Comparison of ENCODE assay signal across 18 cellular contexts in genomic region chr5:172142709-172143215, GRCh38. TPM values are rescaled to one million over a fixed set of nuclear protein-coding genes. Genes with fewer than 3 reads are reported as not detected.
DNase-seq lines count a peak whose midpoint lies in the region; ATAC-seq and TF ChIP-seq lines count a peak whose summit lies in the region.
"Had no signal": no experiment of that assay in that cellular context is flagged by ENCODE, and none has a peak within 500 bp of the region (broad histone marks: within the 10 kb centered on the region; RNA-seq: fewer than 3 reads in every experiment).

No MANE protein-coding gene starts in this region.

- H3K4me1 ChIP-seq in Caco-2 = peaks cover 57% of the 10 kb centered on the region

- H3K27me3 ChIP-seq in Caco-2 (replicated peaks; ENCODE audit: control insufficient read depth, insufficient read depth, low read length) = no peaks in the 10 kb centered on the region
- H3K27me3 ChIP-seq: heart right ventricle had no signal

- ATAC-seq in natural killer cell treated with Interleukin-12 subunit alpha and Interleukin-12 subunit beta and Interleukin-15 and Interleukin-18, amount 100 ng/mL, for 72 hours = peak in 1 of 2 donors; percentile 32
- ATAC-seq: activated T-cell treated with anti-CD3 and anti-CD28 coated beads, Interleukin-2, amount 50 U/mL, for 4 hours; heart right ventricle had no signal

- peak overlapping the region; percentile 7 for H3K4me3 Mint-ChIP-seq in Caco-2 (ENCODE audit: unreplicated experiment)
- H3K4me3 Mint-ChIP-seq in natural killer cell treated with Interleukin-12 subunit alpha and Interleukin-12 subunit beta and Interleukin-15 and Interleukin-18, amount 100 ng/mL, for 72 hours = peak overlapping the region; percentile 9
- H3K4me3 Mint-ChIP-seq in activated T-helper 2 cell treated with anti-CD3 and anti-CD28 coated beads, Interferon-gamma antibody, Interleukin-2, Interleukin-4, amounts not matched to agents 10 μg/mL and 5 μg/mL and 100 μg/mL, durations not matched to agents 14 hours and 24 hours and 36 hours (ENCODE audit: low read depth) = no peak overlapping the region
- H3K4me3 Mint-ChIP-seq: activated T-cell treated with anti-CD3 and anti-CD28 coated beads, Interleukin-2, amount 50 U/mL, for 4 hours had no signal

- CTCF ChIA-PET in Caco-2 (lab: Charles Lee) = interaction anchor here (1.0 to 1.2 kb wide), 3 partner anchors 20 to 46 kb away, joined by 3 read pairs; partner anchors contain the start of gene STK10
- CTCF ChIA-PET in GM10248 (lab: Yijun Ruan, JAX) = interaction anchor here (0.9 to 1.4 kb wide), 2 partner anchors 12 to 46 kb away, joined by 3 read pairs; no protein-coding TSS in a partner anchor

- no peaks in the 10 kb centered on the region for H3K9me3 ChIP-seq in Caco-2
- H3K9me3 ChIP-seq: heart right ventricle, thoracic aorta had no signal

- H3K27ac Mint-ChIP-seq in Caco-2 (ENCODE audit: unreplicated experiment) = peak overlapping the region; percentile 88
- peak overlapping the region; percentile 60 to 75 for H3K27ac Mint-ChIP-seq in natural killer cell treated with Interleukin-12 subunit alpha and Interleukin-12 subunit beta and Interleukin-15 and Interleukin-18, amount 100 ng/mL, for 72 hours
- H3K27ac Mint-ChIP-seq in activated T-helper 2 cell treated with anti-CD3 and anti-CD28 coated beads, Interferon-gamma antibody, Interleukin-2, Interleukin-4, amounts not matched to agents 10 μg/mL and 5 μg/mL and 100 μg/mL, durations not matched to agents 14 hours and 24 hours and 36 hours = no peak overlapping the region

- TF ChIP-seq CTCF in Caco-2 (IDR thresholded peaks at IDR 0.05; ENCODE audit: insufficient read depth in 1 of 2, low read depth in 1 of 2, low read length in 1 of 2, severe bottlenecking in 1 of 2, unreplicated experiment in 1 of 2) (no peak), choroid plexus epithelial cell (conservative IDR thresholded peaks at IDR 0.05; ENCODE audit: low read depth, low read length) (no peak), GM10248 (IDR thresholded peaks at IDR 0.05; ENCODE audit: control extremely low read depth, extremely low read depth, low read depth, missing control alignments) (no peak)

- peak; percentile 72 to 87 for DNase-seq in Caco-2
- peak; percentile 78 for DNase-seq in OCI-M2 (lab: John Stamatoyannopoulos, UW; ENCODE audit: unreplicated experiment)
- DNase-seq in choroid plexus epithelial cell (ENCODE audit: low read depth) = peak; percentile 47
- no peak for DNase-seq in natural killer cell treated with Interleukin-12 subunit alpha and Interleukin-12 subunit beta and Interleukin-15 and Interleukin-18, amount 100 ng/mL, for 72 hours (ENCODE audit: low spot score)
- no peak for DNase-seq in GM10248 (ENCODE audit: extremely low spot score)
- DNase-seq in NCI-H1417 (lab: John Stamatoyannopoulos, UW) = no peak
- DNase-seq in Kasumi-1 (lab: John Stamatoyannopoulos, UW) = no peak
- no peak for DNase-seq in activated T-helper 2 cell treated with anti-CD3 and anti-CD28 coated beads, Interferon-gamma antibody, Interleukin-2, Interleukin-4, amounts not matched to agents 10 μg/mL and 5 μg/mL and 100 μg/mL, durations not matched to agents 14 hours and 24 hours and 36 hours (ENCODE audit: low spot score)
- DNase-seq: activated T-cell treated with anti-CD3 and anti-CD28 coated beads, Interleukin-2, amount 50 U/mL, for 4 hours; DMS 273 treated with DMSO at 0.1 percent for 48 hours; heart right ventricle; NCI-H1694; NCI-H748 treated with DMSO at 0.1 percent for 48 hours; occipital lobe; SHP77 treated with DMSO at 0.1 percent for 48 hours had no signal

- peaks cover 62% of the 10 kb centered on the region for H3K4me1 Mint-ChIP-seq in Caco-2 (ENCODE audit: low read depth, unreplicated experiment)
- peaks cover 69 to 75% of the 10 kb centered on the region in 2 donors for H3K4me1 Mint-ChIP-seq in natural killer cell treated with Interleukin-12 subunit alpha and Interleukin-12 subunit beta and Interleukin-15 and Interleukin-18, amount 100 ng/mL, for 72 hours (ENCODE audit: low read depth in 2 of 2)
- H3K4me1 Mint-ChIP-seq in activated T-helper 2 cell treated with anti-CD3 and anti-CD28 coated beads, Interferon-gamma antibody, Interleukin-2, Interleukin-4, amounts not matched to agents 10 μg/mL and 5 μg/mL and 100 μg/mL, durations not matched to agents 14 hours and 24 hours and 36 hours (ENCODE audit: low read depth) = peaks cover 30% of the 10 kb centered on the region

- no peak overlapping the region for H3K4me3 ChIP-seq in Caco-2 (ENCODE audit: low read depth, low read length)
- no peak overlapping the region for H3K4me3 ChIP-seq in choroid plexus epithelial cell (ENCODE audit: low read depth, low read length)
- H3K4me3 ChIP-seq: heart right ventricle, smooth muscle cell, thoracic aorta had no signal

- peaks cover 10% of the 10 kb centered on the region for H3K36me3 Mint-ChIP-seq in Caco-2 (ENCODE audit: insufficient read depth, unreplicated experiment)
- peaks cover 7% of the 10 kb centered on the region for H3K36me3 Mint-ChIP-seq in natural killer cell treated with Interleukin-12 subunit alpha and Interleukin-12 subunit beta and Interleukin-15 and Interleukin-18, amount 100 ng/mL, for 72 hours
- peaks cover 51% of the 10 kb centered on the region for H3K36me3 Mint-ChIP-seq in activated T-helper 2 cell treated with anti-CD3 and anti-CD28 coated beads, Interferon-gamma antibody, Interleukin-2, Interleukin-4, amounts not matched to agents 10 μg/mL and 5 μg/mL and 100 μg/mL, durations not matched to agents 14 hours and 24 hours and 36 hours (ENCODE audit: low read depth)

- POLR2A ChIA-PET in Caco-2 (lab: Charles Lee) = no interaction called here
- POLR2A ChIA-PET in GM10248 (lab: Yijun Ruan, JAX) = no interaction called here

- intact Hi-C loops in Caco-2 (cut with micrococcal nuclease; ENCODE audit: unreplicated experiment) = loop anchor here (5.0 kb wide), 1 partner anchor 45 kb away; the partner anchor contains the start of gene STK10
- intact Hi-C loops in activated T-helper 2 cell treated with anti-CD3 and anti-CD28 coated beads, Interferon-gamma antibody, Interleukin-2, Interleukin-4, amounts not matched to agents 10 μg/mL and 5 μg/mL and 100 μg/mL, durations not matched to agents 14 hours and 24 hours and 36 hours (cut with micrococcal nuclease) = no loop called here

- no peaks in the 10 kb centered on the region for H3K9me3 Mint-ChIP-seq in Caco-2 (ENCODE audit: unreplicated experiment)
- no peaks in the 10 kb centered on the region for H3K9me3 Mint-ChIP-seq in natural killer cell treated with Interleukin-12 subunit alpha and Interleukin-12 subunit beta and Interleukin-15 and Interleukin-18, amount 100 ng/mL, for 72 hours
- no peaks in the 10 kb centered on the region for H3K9me3 Mint-ChIP-seq in activated T-helper 2 cell treated with anti-CD3 and anti-CD28 coated beads, Interferon-gamma antibody, Interleukin-2, Interleukin-4, amounts not matched to agents 10 μg/mL and 5 μg/mL and 100 μg/mL, durations not matched to agents 14 hours and 24 hours and 36 hours
- H3K9me3 Mint-ChIP-seq: activated T-cell treated with anti-CD3 and anti-CD28 coated beads, Interleukin-2, amount 50 U/mL, for 4 hours had no signal

- BruUV-seq in Caco-2 (replicated peaks; lab: Mats Ljungman, UMichigan) = no TSS peak

- H3K36me3 ChIP-seq in Caco-2 (ENCODE audit: control insufficient read depth, insufficient read depth, low read length) = no peaks in the 10 kb centered on the region
- H3K36me3 ChIP-seq: thoracic aorta had no signal

- H3K27me3 Mint-ChIP-seq in Caco-2 (ENCODE audit: insufficient read depth, unreplicated experiment) = no peaks in the 10 kb centered on the region
- no peaks in the 10 kb centered on the region for H3K27me3 Mint-ChIP-seq in natural killer cell treated with Interleukin-12 subunit alpha and Interleukin-12 subunit beta and Interleukin-15 and Interleukin-18, amount 100 ng/mL, for 72 hours
- no peaks in the 10 kb centered on the region for H3K27me3 Mint-ChIP-seq in activated T-helper 2 cell treated with anti-CD3 and anti-CD28 coated beads, Interferon-gamma antibody, Interleukin-2, Interleukin-4, amounts not matched to agents 10 μg/mL and 5 μg/mL and 100 μg/mL, durations not matched to agents 14 hours and 24 hours and 36 hours (ENCODE audit: low read depth)

RNA-seq across cellular contexts. Expression of gene STK10, which starts 45.3 kb away (rescaled TPM):
- 10.3 and 15.6 TPM in 2 replicates for total RNA-seq in Caco-2 (2022)
- 100 to 1,000 TPM; 199 to 218 TPM for total RNA-seq in natural killer cell treated with Interleukin-12 subunit alpha and Interleukin-12 subunit beta and Interleukin-15 and Interleukin-18, amount 100 ng/mL, for 72 hours
- total RNA-seq in activated T-helper 2 cell treated with anti-CD3 and anti-CD28 coated beads, Interferon-gamma antibody, Interleukin-2, Interleukin-4, amounts not matched to agents 10 μg/mL and 5 μg/mL and 100 μg/mL, durations not matched to agents 14 hours and 24 hours and 36 hours = 102 and 105 TPM in 2 replicates

RNA-seq across cellular contexts. Expression of gene EFCAB9, which starts 51.2 kb away (rescaled TPM):
- total RNA-seq in Caco-2 (2022) = not detected in 2 replicates
- total RNA-seq in natural killer cell treated with Interleukin-12 subunit alpha and Interleukin-12 subunit beta and Interleukin-15 and Interleukin-18, amount 100 ng/mL, for 72 hours = not detected
- not detected in 2 replicates for total RNA-seq in activated T-helper 2 cell treated with anti-CD3 and anti-CD28 coated beads, Interferon-gamma antibody, Interleukin-2, Interleukin-4, amounts not matched to agents 10 μg/mL and 5 μg/mL and 100 μg/mL, durations not matched to agents 14 hours and 24 hours and 36 hours
- total RNA-seq: activated T-cell treated with anti-CD3 and anti-CD28 coated beads, Interleukin-2, amount 50 U/mL, for 4 hours; heart right ventricle; lower leg skin; occipital lobe; smooth muscle cell; thoracic aorta had no signal

Comparison
In these comparisons a context has a peak if more than half of its experiments do, and no peak if none do; other contexts are left out.
1. DNase-seq: peak in Caco-2 (2 of 2), OCI-M2 (single experiment) and choroid plexus epithelial cell (single experiment); none in natural killer cell treated with Interleukin-12 subunit alpha and Interleukin-12 subunit beta and Interleukin-15 and Interleukin-18, amount 100 ng/mL, for 72 hours (single experiment), GM10248 (single experiment), NCI-H1417 (0 of 3), Kasumi-1 (0 of 2) and activated T-helper 2 cell treated with anti-CD3 and anti-CD28 coated beads, Interferon-gamma antibody, Interleukin-2, Interleukin-4, amounts not matched to agents 10 μg/mL and 5 μg/mL and 100 μg/mL, durations not matched to agents 14 hours and 24 hours and 36 hours (single experiment).